ENCODE assay signal across 21 cellular contexts in genomic region chr18:51064256-51064655, GRCh38.
"Had no signal": no experiment of that assay in that cellular context is flagged by ENCODE, and none has a peak within 500 bp of the region (broad histone marks: within the 10 kb centered on the region; RNA-seq: fewer than 3 reads in every experiment).

No MANE protein-coding gene starts in this region.

- H3K27me3 ChIP-seq: brain microvascular endothelial cell, gastrocnemius medialis, thyroid gland had no signal

- H3K27ac ChIP-seq: brain microvascular endothelial cell, gastrocnemius medialis, parathyroid adenoma, thyroid gland had no signal

- H3K4me3 ChIP-seq: gastrocnemius medialis, lung, thyroid gland had no signal

- ATAC-seq: activated CD8-positive, alpha-beta T cell treated with anti-CD3 and anti-CD28 coated beads, Interleukin-2, amount 10 ng/mL, durations not matched to agents 7 days and 5 days; esophagus mucosa; gastrocnemius medialis; left lobe of liver; SK-N-SH treated with all-trans-retinoic acid at 6 μM for 48 hours had no signal

- H2AFZ ChIP-seq: parathyroid adenoma had no signal

- H3K9me3 ChIP-seq: gastrocnemius medialis, thyroid gland had no signal

- H3K4me3 Mint-ChIP-seq: activated CD8-positive, alpha-beta T cell treated with anti-CD3 and anti-CD28 coated beads, Interleukin-2, amount 10 ng/mL, durations not matched to agents 7 days and 5 days; mesothelial cell of epicardium had no signal

- H3K27ac Mint-ChIP-seq: activated CD8-positive, alpha-beta T cell treated with anti-CD3 and anti-CD28 coated beads, Interleukin-2, amount 10 ng/mL, durations not matched to agents 7 days and 5 days; mesothelial cell of epicardium had no signal

- H3K4me1 Mint-ChIP-seq: mesothelial cell of epicardium had no signal

- DNase-seq: activated CD4-positive, alpha-beta T cell treated with anti-CD3 and anti-CD28 coated beads for 48 hours; activated CD4-positive, CD25-positive, alpha-beta regulatory T cell; activated CD8-positive, alpha-beta T cell treated with anti-CD3 and anti-CD28 coated beads, Interleukin-2, amount 10 ng/mL, durations not matched to agents 7 days and 5 days; activated gamma-delta T cell; aorta; brain microvascular endothelial cell; cortex of kidney; effector CD4-positive, alpha-beta T cell; gastrocnemius medialis; head of caudate nucleus; kidney; stimulated activated naive CD4-positive, alpha-beta T cell; T-helper 1 cell; T-helper 9 cell; thyroid gland had no signal
